Comparison of ENCODE assay signal across 20 cellular contexts in genomic region chr12:87656311-87656710, GRCh38.
"Had no signal": no experiment of that assay in that cellular context is flagged by ENCODE, and none has a peak within 500 bp of the region (broad histone marks: within the 10 kb centered on the region; RNA-seq: fewer than 3 reads in every experiment).

No MANE protein-coding gene starts in this region.

- ATAC-seq: heart left ventricle; lower lobe of right lung; naive thymus-derived CD4-positive, alpha-beta T cell; pancreas; right lobe of liver; stimulated activated memory B cell treated with anti-CD40 and anti-IgM and Interleukin-4, amounts not matched to agents 10 μg/mL and 1 μg/mL and 100 μg/mL, for 72 hours; stimulated activated naive CD8-positive, alpha-beta T cell treated with anti-CD3 and anti-CD28 coated beads, Interleukin-15, amount 100 ng/mL, for 72 hours had no signal

- DNase-seq: colonic mucosa; dermis blood vessel endothelial cell; heart left ventricle; hippocampal formation; immature natural killer cell; left ventricle myocardium inferior; lower lobe of right lung; naive thymus-derived CD4-positive, alpha-beta T cell; nucleus accumbens; pancreas; right lobe of liver; stimulated activated CD4-positive, alpha-beta T cell treated with anti-CD3 and anti-CD28 coated beads, Interleukin-1b, Interleukin-23, amount 100 ng/mL, for 48 hours; stimulated activated CD4-positive, alpha-beta T cell treated with anti-CD3 and anti-CD28 coated beads, Interleukin-4, amount 100 ng/mL, for 24 hours; stimulated activated naive CD8-positive, alpha-beta T cell treated with anti-CD3 and anti-CD28 coated beads, Interleukin-15, amount 100 ng/mL, for 72 hours; trophoblast cell had no signal

- H3K27ac ChIP-seq: colonic mucosa, heart left ventricle, left ventricle myocardium inferior, lower lobe of right lung, pancreas, prostate gland, right lobe of liver, thoracic aorta had no signal

- H3K4me3 ChIP-seq: colonic mucosa, heart left ventricle, left ventricle myocardium inferior, lower lobe of right lung, pancreas, prostate gland, right lobe of liver, thoracic aorta had no signal

- H3K4me1 Mint-ChIP-seq: neural crest cell; stimulated activated naive CD8-positive, alpha-beta T cell treated with anti-CD3 and anti-CD28 coated beads, Interleukin-15, amount 100 ng/mL, for 72 hours had no signal

- H3K36me3 ChIP-seq: colonic mucosa, heart left ventricle, left ventricle myocardium inferior, lower lobe of right lung, pancreas, prostate gland, right lobe of liver, thoracic aorta had no signal

- H3K27me3 ChIP-seq: colonic mucosa, heart left ventricle, pancreas, right lobe of liver had no signal

- H3K27ac Mint-ChIP-seq: immature natural killer cell; memory B cell; naive thymus-derived CD4-positive, alpha-beta T cell; stimulated activated memory B cell treated with anti-CD40 and anti-IgM and Interleukin-4, amounts not matched to agents 10 μg/mL and 1 μg/mL and 100 μg/mL, for 72 hours; stimulated activated naive CD8-positive, alpha-beta T cell treated with anti-CD3 and anti-CD28 coated beads, Interleukin-15, amount 100 ng/mL, for 72 hours had no signal

- H3K4me3 Mint-ChIP-seq: immature natural killer cell; memory B cell; naive thymus-derived CD4-positive, alpha-beta T cell; neural crest cell; stimulated activated memory B cell treated with anti-CD40 and anti-IgM and Interleukin-4, amounts not matched to agents 10 μg/mL and 1 μg/mL and 100 μg/mL, for 72 hours; stimulated activated naive CD8-positive, alpha-beta T cell treated with anti-CD3 and anti-CD28 coated beads, Interleukin-15, amount 100 ng/mL, for 72 hours had no signal

- H3K9me3 Mint-ChIP-seq: neural crest cell; stimulated activated memory B cell treated with anti-CD40 and anti-IgM and Interleukin-4, amounts not matched to agents 10 μg/mL and 1 μg/mL and 100 μg/mL, for 72 hours had no signal

- H3K36me3 Mint-ChIP-seq: memory B cell; naive thymus-derived CD4-positive, alpha-beta T cell; stimulated activated memory B cell treated with anti-CD40 and anti-IgM and Interleukin-4, amounts not matched to agents 10 μg/mL and 1 μg/mL and 100 μg/mL, for 72 hours had no signal

- H3K27me3 Mint-ChIP-seq: naive thymus-derived CD4-positive, alpha-beta T cell; stimulated activated memory B cell treated with anti-CD40 and anti-IgM and Interleukin-4, amounts not matched to agents 10 μg/mL and 1 μg/mL and 100 μg/mL, for 72 hours; stimulated activated naive CD8-positive, alpha-beta T cell treated with anti-CD3 and anti-CD28 coated beads, Interleukin-15, amount 100 ng/mL, for 72 hours had no signal

- H3K4me1 ChIP-seq: colonic mucosa, heart left ventricle, left ventricle myocardium inferior, lower lobe of right lung, pancreas, prostate gland, right lobe of liver had no signal

- H3K9me3 ChIP-seq: colonic mucosa, heart left ventricle, left ventricle myocardium inferior, lower lobe of right lung, pancreas, prostate gland, right lobe of liver, thoracic aorta had no signal
